Comparison of ENCODE assay signal across 16 cellular contexts in genomic region chr21:16294128-16294527, GRCh38.
DNase-seq lines count a peak whose midpoint lies in the region; ATAC-seq and TF ChIP-seq lines count a peak whose summit lies in the region.
"Had no signal": no experiment of that assay in that cellular context is flagged by ENCODE, and none has a peak within 500 bp of the region (broad histone marks: within the 10 kb centered on the region; RNA-seq: fewer than 3 reads in every experiment).

No MANE protein-coding gene starts in this region.

- TF ChIP-seq POLR2A in heart left ventricle (IDR thresholded peaks at IDR 0.05), result no peak

- WGBS in heart left ventricle, 4 donors, result 43 to 51% (median 48%) methylated on average over 5 of the region's 5 CpGs

- H3K4me3 ChIP-seq in heart left ventricle, result no peak overlapping the region
- no peak overlapping the region for H3K4me3 ChIP-seq in left ventricle myocardium inferior
- H3K4me3 ChIP-seq: GM12878 had no signal

- H3K27me3 ChIP-seq in heart left ventricle, result no peaks in the 10 kb centered on the region
- H3K27me3 ChIP-seq in left ventricle myocardium inferior (ENCODE audit: low read depth), result no peaks in the 10 kb centered on the region

- H3K27ac ChIP-seq in heart left ventricle, result no peak overlapping the region
- no peak overlapping the region for H3K27ac ChIP-seq in left ventricle myocardium inferior (replicated peaks)
- H3K27ac ChIP-seq: HL-60 had no signal

- peaks cover 12% of the 10 kb centered on the region for H3K4me1 Mint-ChIP-seq in neural crest cell
- H3K4me1 Mint-ChIP-seq: B cell had no signal

- H3K4me1 ChIP-seq in heart left ventricle (peaks cover 0 to 9% (median 0%) of the 10 kb centered on the region in 12 donors), left ventricle myocardium inferior (peaks cover 9% of the 10 kb centered on the region)

- DNase-seq in heart left ventricle, result no peak
- no peak for DNase-seq in left ventricle myocardium inferior
- no peak for DNase-seq in left ventricle myocardium superior
- no peak for DNase-seq in neural crest cell (ENCODE audit: low read depth, low spot score)
- no peak for DNase-seq in stimulated activated CD4-positive, alpha-beta T cell treated with anti-CD3 and anti-CD28 coated beads, Interleukin-2, amount 100 ng/mL, for 24 hours
- DNase-seq in activated naive CD4-positive, alpha-beta T cell treated with anti-CD3 and anti-CD28 coated beads, Interleukin-2, amount 50 U/mL, for 72 hours (ENCODE audit: low spot score in 2 of 2), result no peak
- DNase-seq in globus pallidus (ENCODE audit: low spot score), result no peak
- DNase-seq: C1 segment of cervical spinal cord; Calu3; CD4-positive, alpha-beta T cell; DMS 273 treated with DMSO at 0.1 percent for 48 hours; HCEC 1CT; HFFc6 had no signal

- H3K4me3 Mint-ChIP-seq in neural crest cell, result no peak overlapping the region
- H3K4me3 Mint-ChIP-seq: B cell; CD4-positive, alpha-beta T cell; HFFc6 had no signal

- TF ChIP-seq CTCF in heart left ventricle (IDR thresholded peaks at IDR 0.05) (no peak), left ventricle myocardium inferior (IDR thresholded peaks at IDR 0.05; ENCODE audit: borderline replicate concordance) (no peak), neural crest cell (conservative IDR thresholded peaks at IDR 0.05) (no peak)

- ATAC-seq in heart left ventricle, result peak in 3 of 4 donors; percentile 48 to 74 (median 67)
- ATAC-seq in left ventricle myocardium superior, result peak; percentile 82
- no peak for ATAC-seq in activated naive CD4-positive, alpha-beta T cell treated with anti-CD3 and anti-CD28 coated beads, Interleukin-2, amount 50 U/mL, for 72 hours
- ATAC-seq: GM12878 had no signal

- H3K27ac Mint-ChIP-seq in neural crest cell (ENCODE audit: unreplicated experiment), result peak overlapping the region; percentile 75
- H3K27ac Mint-ChIP-seq in activated naive CD4-positive, alpha-beta T cell treated with anti-CD3 and anti-CD28 coated beads, Interleukin-2, amount 50 U/mL, for 72 hours, result no peak overlapping the region
- H3K27ac Mint-ChIP-seq: B cell; CD4-positive, alpha-beta T cell; HFFc6 had no signal

- H3K9me3 ChIP-seq in heart left ventricle (no peaks in the 10 kb centered on the region), left ventricle myocardium inferior (replicated peaks) (no peaks in the 10 kb centered on the region)

- intact Hi-C loops in heart left ventricle (cut with DNase I), result no loop called here
- intact Hi-C loops in left ventricle myocardium inferior (cut with micrococcal nuclease), result no loop called here
- intact Hi-C loops in left ventricle myocardium superior (cut with micrococcal nuclease), result no loop called here

- H3K36me3 ChIP-seq in heart left ventricle (no peaks in the 10 kb centered on the region), left ventricle myocardium inferior (no peaks in the 10 kb centered on the region)

- H3K36me3 Mint-ChIP-seq in neural crest cell (ENCODE audit: low read depth), result peaks cover 34% of the 10 kb centered on the region
- H3K36me3 Mint-ChIP-seq in activated naive CD4-positive, alpha-beta T cell treated with anti-CD3 and anti-CD28 coated beads, Interleukin-2, amount 50 U/mL, for 72 hours, result no peaks in the 10 kb centered on the region

- no peaks in the 10 kb centered on the region for H3K27me3 Mint-ChIP-seq in neural crest cell (ENCODE audit: low read depth)
- H3K27me3 Mint-ChIP-seq: B cell; CD4-positive, alpha-beta T cell had no signal

- peaks cover 7% of the 10 kb centered on the region for H3K9me3 Mint-ChIP-seq in neural crest cell
- peaks cover 0 to 8% of the 10 kb centered on the region in 2 donors for H3K9me3 Mint-ChIP-seq in activated naive CD4-positive, alpha-beta T cell treated with anti-CD3 and anti-CD28 coated beads, Interleukin-2, amount 50 U/mL, for 72 hours
- H3K9me3 Mint-ChIP-seq: CD4-positive, alpha-beta T cell; HFFc6 had no signal

Comparison
In these comparisons a context has a peak if more than half of its experiments do, and no peak if none do; other contexts are left out.
1. ATAC-seq: peak in heart left ventricle (3 of 4) and left ventricle myocardium superior (single experiment); none in activated naive CD4-positive, alpha-beta T cell treated with anti-CD3 and anti-CD28 coated beads, Interleukin-2, amount 50 U/mL, for 72 hours (0 of 2).